8 cellular contexts compared by ENCODE assay signal in genomic region chr3:169041677-169042171, GRCh38.
DNase-seq lines count a peak whose midpoint lies in the region; ATAC-seq, FAIRE-seq and TF ChIP-seq lines count a peak whose summit lies in the region.

No MANE protein-coding gene starts in this region.

- no peaks in the 10 kb centered on the region for H3K36me3 ChIP-seq in tibial nerve

- H3K4me3 ChIP-seq in A549 (no peak overlapping the region), HFF-Myc (replicated peaks; ENCODE audit: low read depth, low read length) (no peak overlapping the region), tibial nerve (no peak overlapping the region)

- TF ChIP-seq CTCF in A549 (IDR thresholded peaks at IDR 0.05) (peak; percentile 43; the same call in 2 of the 3 replicates), HFF-Myc (IDR thresholded peaks at IDR 0.05; ENCODE audit: low read depth, low read length, missing control alignments) (peak; percentile 23), tibial nerve (IDR thresholded peaks at IDR 0.05) (peak; percentile 13 to 36 (median 24))

- TF ChIP-seq EP300 in A549 (IDR thresholded peaks at IDR 0.05) (no peak), tibial nerve (IDR thresholded peaks at IDR 0.05) (peak in 1 of 2 donors; percentile 21)

- DNase-seq in A549 (ENCODE audit: low read depth in 1 of 2, low spot score in 1 of 2) (peak; percentile 15 to 40), HFF-Myc (ENCODE audit: extremely low read depth, low read depth) (peak; percentile 35), SW 1271 (lab: John Stamatoyannopoulos, UW) (peak; percentile 8 to 73), glomerular visceral epithelial cell (ENCODE audit: extremely low spot score) (peak; percentile 36), tibial nerve (ENCODE audit: low spot score in 2 of 2) (no peak), GM19240 (ENCODE audit: insufficient read length, low spot score) (no peak), cortex of kidney (lab: John Stamatoyannopoulos, UW) (no peak)

- no peaks in the 10 kb centered on the region for H3K4me1 ChIP-seq in A549
- no peaks in the 10 kb centered on the region for H3K4me1 ChIP-seq in tibial nerve

- CTCF ChIA-PET in A549 (lab: Yijun Ruan, JAX): interaction anchor here (0.6 to 1.8 kb wide), 7 partner anchors 177 to 1786 kb away, joined by 3 to 6 read pairs (median 4); no protein-coding TSS in a partner anchor

- 27% methylated on average over 5 of the region's 5 CpGs for WGBS in A549 (ENCODE audit: missing lambda C conversion rate)
- 28% methylated on average over 5 of the region's 5 CpGs for WGBS in tibial nerve, 2 donors

- ATAC-seq in A549 (peak in 1 of 2 experiments; percentile 71; a peak in 3 of 6 replicates), HG03432 (IDR thresholded peaks at IDR 0.05; ENCODE audit: unreplicated experiment) (no peak)

- H3K27ac ChIP-seq in A549: no peak overlapping the region
- H3K27ac ChIP-seq in tibial nerve: no peak overlapping the region

- POLR2A ChIA-PET in A549 (lab: Yijun Ruan, JAX): no interaction called here

- no peak for FAIRE-seq in A549 (lab: Jason Lieb, UNC)

- peak; percentile 35 to 42; a peak in 3 of 5 replicates for TF ChIP-seq RAD21 in A549 (conservative IDR thresholded peaks at IDR 0.05 in 1 of 2, IDR thresholded peaks at IDR 0.05 in 1 of 2)

- no peaks in the 10 kb centered on the region for H3K27me3 ChIP-seq in tibial nerve

- H3K9me3 ChIP-seq in A549 (no peaks in the 10 kb centered on the region; the same call in 2 of the 3 replicates), tibial nerve (no peaks in the 10 kb centered on the region)

- no peak for TF ChIP-seq POLR2A in A549 (IDR thresholded peaks at IDR 0.05; ENCODE audit: low read length)
- no peak for TF ChIP-seq POLR2A in tibial nerve (IDR thresholded peaks at IDR 0.05)

- peak overlapping the region; percentile 48 for H3K4me2 ChIP-seq in A549

TF ChIP-seq in A549, 52 proteins besides CTCF, POLR2A, EP300 and RAD21:
- TF ChIP-seq SMC3 (IDR thresholded peaks at IDR 0.05) (peak; percentile 34; the same call in 2 of the 3 replicates), ZC3H11A (IDR thresholded peaks at IDR 0.05) (no peak), PBX3 (IDR thresholded peaks at IDR 0.05) (no peak), JUN (IDR thresholded peaks at IDR 0.05) (no peak), FOSL2 (IDR thresholded peaks at IDR 0.05) (peak; percentile 45; the same call in 1 of the 2 replicates), FOSL2 (CRISPR knock-in tag; IDR thresholded peaks at IDR 0.05) (peak; percentile 90), CBX2 (IDR thresholded peaks at IDR 0.05; ENCODE audit: borderline replicate concordance, low read depth) (no peak), GATA3 (IDR thresholded peaks at IDR 0.05; ENCODE audit: borderline replicate concordance) (no peak), JUNB (IDR thresholded peaks at IDR 0.05) (0 out of 2 replicates have a peak, but pooled peaks have one; percentile 14), MAX (IDR thresholded peaks at IDR 0.05) (no peak), NPAS2 (CRISPR knock-in tag; IDR thresholded peaks at IDR 0.05; ENCODE audit: borderline replicate concordance) (no peak), CHD4 (IDR thresholded peaks at IDR 0.05; ENCODE audit: borderline replicate concordance) (no peak)

Comparison
In these comparisons a context has a peak if more than half of its experiments do, and no peak if none do; other contexts are left out.
1. DNase-seq: peak in A549 (2 of 2), HFF-Myc (single experiment), SW 1271 (2 of 2) and glomerular visceral epithelial cell (single experiment); none in tibial nerve (0 of 2), GM19240 (single experiment) and cortex of kidney (single experiment).
2. Peak in every context shown above with its lines, with median percentiles within 50 percentile points of each other: CTCF ChIP-seq.